ENCODE assay signal across 21 cellular contexts in genomic region chr6:48757661-48758060, GRCh38.
"Had no signal": no experiment of that assay in that cellular context is flagged by ENCODE, and none has a peak within 500 bp of the region (broad histone marks: within the 10 kb centered on the region; RNA-seq: fewer than 3 reads in every experiment).

No MANE protein-coding gene starts in this region.

- H3K27me3 ChIP-seq: hepatocyte, pancreas, thyroid gland had no signal

- H3K9me3 Mint-ChIP-seq: dendritic cell treated with granulocyte-macrophage colony-stimulating factor and Interleukin-4, amounts not matched to agents 40 ng/mL and 50 ng/mL, for 4 days had no signal

- H3K4me1 ChIP-seq: pancreas, thyroid gland had no signal

- H3K9me3 ChIP-seq: pancreas, thyroid gland had no signal

- H3K4me1 Mint-ChIP-seq: activated B cell treated with CpG ODN at 0.5 μM for 24 hours; brain; naive thymus-derived CD8-positive, alpha-beta T cell; stimulated activated memory B cell treated with anti-CD40 and anti-IgM and Interleukin-4, amounts not matched to agents 10 μg/mL and 1 μg/mL and 100 μg/mL, for 72 hours had no signal

- H3K36me3 ChIP-seq: pancreas, thyroid gland had no signal

- H3K4me3 Mint-ChIP-seq: activated B cell treated with CpG ODN at 0.5 μM for 24 hours; activated CD8-positive, alpha-beta T cell treated with anti-CD3 and anti-CD28 coated beads for 36 hours; activated naive CD8-positive, alpha-beta T cell; brain; dendritic cell treated with granulocyte-macrophage colony-stimulating factor and Interleukin-4, amounts not matched to agents 40 ng/mL and 50 ng/mL, for 4 days; effector memory CD8-positive, alpha-beta T cell; naive thymus-derived CD8-positive, alpha-beta T cell; stimulated activated memory B cell treated with anti-CD40 and anti-IgM and Interleukin-4, amounts not matched to agents 10 μg/mL and 1 μg/mL and 100 μg/mL, for 72 hours had no signal

- H3K27ac Mint-ChIP-seq: activated B cell treated with CpG ODN at 0.5 μM for 24 hours; activated CD8-positive, alpha-beta T cell treated with anti-CD3 and anti-CD28 coated beads for 36 hours; activated naive CD8-positive, alpha-beta T cell; brain; dendritic cell treated with granulocyte-macrophage colony-stimulating factor and Interleukin-4, amounts not matched to agents 40 ng/mL and 50 ng/mL, for 4 days; effector memory CD8-positive, alpha-beta T cell; naive thymus-derived CD8-positive, alpha-beta T cell; stimulated activated memory B cell treated with anti-CD40 and anti-IgM and Interleukin-4, amounts not matched to agents 10 μg/mL and 1 μg/mL and 100 μg/mL, for 72 hours had no signal

- H3K4me3 ChIP-seq: hepatocyte, pancreas, thyroid gland had no signal

- ATAC-seq: activated CD8-positive, alpha-beta T cell treated with anti-CD3 and anti-CD28 coated beads for 36 hours; effector memory CD8-positive, alpha-beta T cell; left ventricle myocardium superior; naive thymus-derived CD8-positive, alpha-beta T cell; pancreas; stimulated activated memory B cell treated with anti-CD40 and anti-IgM and Interleukin-4, amounts not matched to agents 10 μg/mL and 1 μg/mL and 100 μg/mL, for 72 hours had no signal

- DNase-seq: activated B cell treated with CpG ODN at 0.5 μM for 24 hours; activated CD4-positive, alpha-beta T cell treated with anti-CD3 and anti-CD28 coated beads for 48 hours; activated CD8-positive, alpha-beta memory T cell treated with anti-CD3 and anti-CD28 coated beads, Interleukin-2, amount 50 U/mL, for 4 hours; activated CD8-positive, alpha-beta T cell treated with anti-CD3 and anti-CD28 coated beads for 36 hours; activated gamma-delta T cell; activated T-cell treated with anti-CD3 and anti-CD28 coated beads, Interleukin-2, amount 50 U/mL, for 48 hours; amniotic stem cell; cerebellar nuclear complex; effector memory CD8-positive, alpha-beta T cell; erythroblast; left ventricle myocardium superior; mesenchymal stem cell; naive thymus-derived CD8-positive, alpha-beta T cell; pancreas; T-helper 2 cell; thyroid gland had no signal

- H3K36me3 Mint-ChIP-seq: activated naive CD8-positive, alpha-beta T cell; brain; naive thymus-derived CD8-positive, alpha-beta T cell; stimulated activated memory B cell treated with anti-CD40 and anti-IgM and Interleukin-4, amounts not matched to agents 10 μg/mL and 1 μg/mL and 100 μg/mL, for 72 hours had no signal

- H3K27ac ChIP-seq: hepatocyte, pancreas, thyroid gland had no signal

- H3K27me3 Mint-ChIP-seq: activated B cell treated with CpG ODN at 0.5 μM for 24 hours; activated CD8-positive, alpha-beta T cell treated with anti-CD3 and anti-CD28 coated beads for 36 hours; activated naive CD8-positive, alpha-beta T cell; dendritic cell treated with granulocyte-macrophage colony-stimulating factor and Interleukin-4, amounts not matched to agents 40 ng/mL and 50 ng/mL, for 4 days; effector memory CD8-positive, alpha-beta T cell; naive thymus-derived CD8-positive, alpha-beta T cell; stimulated activated memory B cell treated with anti-CD40 and anti-IgM and Interleukin-4, amounts not matched to agents 10 μg/mL and 1 μg/mL and 100 μg/mL, for 72 hours had no signal
